9 cellular contexts compared by ENCODE assay signal in genomic region chr4:122450847-122451246, GRCh38. TPM values are rescaled to one million over a fixed set of nuclear protein-coding genes. Genes with fewer than 3 reads are reported as not detected.
DNase-seq lines count a peak whose midpoint lies in the region; ATAC-seq and TF ChIP-seq lines count a peak whose summit lies in the region.
"Had no signal": no experiment of that assay in that cellular context is flagged by ENCODE, and none has a peak within 500 bp of the region (broad histone marks: within the 10 kb centered on the region; RNA-seq: fewer than 3 reads in every experiment).

No MANE protein-coding gene starts in this region.

- no peaks in the 10 kb centered on the region for H3K9me3 ChIP-seq in naive thymus-derived CD4-positive, alpha-beta T cell (ENCODE audit: control insufficient read depth in 2 of 3, low read length in 3 of 3)
- no peaks in the 10 kb centered on the region for H3K9me3 ChIP-seq in Peyer's patch

- no peak overlapping the region for H3K4me3 Mint-ChIP-seq in naive thymus-derived CD4-positive, alpha-beta T cell
- H3K4me3 Mint-ChIP-seq: central memory CD8-positive, alpha-beta T cell had no signal

- H3K27ac Mint-ChIP-seq in naive thymus-derived CD4-positive, alpha-beta T cell = no peak overlapping the region

- CTCF ChIA-PET in naive thymus-derived CD4-positive, alpha-beta T cell (lab: Charles Lee) = no interaction called here

- no peaks in the 10 kb centered on the region for H3K27me3 ChIP-seq in naive thymus-derived CD4-positive, alpha-beta T cell (ENCODE audit: control insufficient read depth in 2 of 2, insufficient read depth in 2 of 2, low read length in 2 of 2)
- H3K27me3 ChIP-seq in Peyer's patch = no peaks in the 10 kb centered on the region

- ATAC-seq in naive thymus-derived CD4-positive, alpha-beta T cell = peak; percentile 27
- no peak for ATAC-seq in HG03460 (IDR thresholded peaks at IDR 0.05; ENCODE audit: unreplicated experiment)

- intact Hi-C loops in naive thymus-derived CD4-positive, alpha-beta T cell (cut with micrococcal nuclease) = loop anchor here (5.0 to 10.0 kb wide), 6 partner anchors 96 to 944 kb away; partner anchors contain the start of genes NUDT6 (in 1 of the 2), SPRY1 (in 1 of the 2) and TRPC3 (in 1 of the 2)

- peaks cover 7 to 20% of the 10 kb centered on the region in 2 donors for H3K4me1 ChIP-seq in naive thymus-derived CD4-positive, alpha-beta T cell (ENCODE audit: control insufficient read depth in 2 of 2, insufficient read depth in 2 of 2, low read length in 2 of 2)
- H3K4me1 ChIP-seq in Peyer's patch = no peaks in the 10 kb centered on the region

- POLR2A ChIA-PET in naive thymus-derived CD4-positive, alpha-beta T cell (lab: Charles Lee) = no interaction called here

- H3K36me3 Mint-ChIP-seq in naive thymus-derived CD4-positive, alpha-beta T cell = no peaks in the 10 kb centered on the region

- H3K27ac ChIP-seq in naive thymus-derived CD4-positive, alpha-beta T cell (ENCODE audit: low read depth, low read length) = no peak overlapping the region
- H3K27ac ChIP-seq in Peyer's patch = no peak overlapping the region

- DNase-seq in Daoy (ENCODE audit: low read depth) = peak; percentile 1
- DNase-seq in Kasumi-1 (lab: John Stamatoyannopoulos, UW) = peak; percentile 31 to 38
- peak; percentile 5 for DNase-seq in activated effector memory CD4-positive, alpha-beta T cell treated with Interleukin-2 at 50 U/mL for 16 hours
- peak in 2 of 9 donors; percentile 14 to 23 for DNase-seq in naive thymus-derived CD4-positive, alpha-beta T cell
- no peak for DNase-seq in Peyer's patch
- no peak for DNase-seq in LoVo (ENCODE audit: low spot score)
- no peak for DNase-seq in NCI-H1092 (lab: John Stamatoyannopoulos, UW)

- H3K9me3 Mint-ChIP-seq in naive thymus-derived CD4-positive, alpha-beta T cell = no peaks in the 10 kb centered on the region
- H3K9me3 Mint-ChIP-seq: central memory CD8-positive, alpha-beta T cell had no signal

- H3K27me3 Mint-ChIP-seq in naive thymus-derived CD4-positive, alpha-beta T cell = peaks cover 0 to 6% (median 0%) of the 10 kb centered on the region in 5 donors

- H3K36me3 ChIP-seq in naive thymus-derived CD4-positive, alpha-beta T cell (ENCODE audit: control insufficient read depth in 2 of 3, insufficient read depth in 3 of 3, low read length in 3 of 3) = no peaks in the 10 kb centered on the region
- no peaks in the 10 kb centered on the region for H3K36me3 ChIP-seq in Peyer's patch

- TF ChIP-seq POLR2A in Peyer's patch (IDR thresholded peaks at IDR 0.05) = no peak

- peaks cover 8 to 37% (median 31%) of the 10 kb centered on the region in 7 donors for H3K4me1 Mint-ChIP-seq in naive thymus-derived CD4-positive, alpha-beta T cell

- TF ChIP-seq CTCF in Peyer's patch (IDR thresholded peaks at IDR 0.05) = no peak

- no peak overlapping the region for H3K4me3 ChIP-seq in naive thymus-derived CD4-positive, alpha-beta T cell (ENCODE audit: low read length)
- H3K4me3 ChIP-seq in Peyer's patch = no peak overlapping the region

RNA-seq across cellular contexts. Expression of gene IL2, which starts 5.7 kb away (rescaled TPM):
- not detected in 2 replicates for total RNA-seq in Daoy (2014; rRNA removed; shearing (Covaris generic))
- 1 to 10 TPM in 1 of 5 experiments, not detected in 4; 3.3 TPM for total RNA-seq in naive thymus-derived CD4-positive, alpha-beta T cell
- polyA plus RNA-seq in naive thymus-derived CD4-positive, alpha-beta T cell = not detected
- not detected for total RNA-seq in Peyer's patch

Comparison
In these comparisons a context has a peak if more than half of its experiments do, and no peak if none do; other contexts are left out.
1. DNase-seq: peak in Daoy (single experiment), Kasumi-1 (2 of 2) and activated effector memory CD4-positive, alpha-beta T cell treated with Interleukin-2 at 50 U/mL for 16 hours (single experiment); none in Peyer's patch (0 of 3), LoVo (single experiment) and NCI-H1092 (single experiment).